In the genomic region with DNA sequence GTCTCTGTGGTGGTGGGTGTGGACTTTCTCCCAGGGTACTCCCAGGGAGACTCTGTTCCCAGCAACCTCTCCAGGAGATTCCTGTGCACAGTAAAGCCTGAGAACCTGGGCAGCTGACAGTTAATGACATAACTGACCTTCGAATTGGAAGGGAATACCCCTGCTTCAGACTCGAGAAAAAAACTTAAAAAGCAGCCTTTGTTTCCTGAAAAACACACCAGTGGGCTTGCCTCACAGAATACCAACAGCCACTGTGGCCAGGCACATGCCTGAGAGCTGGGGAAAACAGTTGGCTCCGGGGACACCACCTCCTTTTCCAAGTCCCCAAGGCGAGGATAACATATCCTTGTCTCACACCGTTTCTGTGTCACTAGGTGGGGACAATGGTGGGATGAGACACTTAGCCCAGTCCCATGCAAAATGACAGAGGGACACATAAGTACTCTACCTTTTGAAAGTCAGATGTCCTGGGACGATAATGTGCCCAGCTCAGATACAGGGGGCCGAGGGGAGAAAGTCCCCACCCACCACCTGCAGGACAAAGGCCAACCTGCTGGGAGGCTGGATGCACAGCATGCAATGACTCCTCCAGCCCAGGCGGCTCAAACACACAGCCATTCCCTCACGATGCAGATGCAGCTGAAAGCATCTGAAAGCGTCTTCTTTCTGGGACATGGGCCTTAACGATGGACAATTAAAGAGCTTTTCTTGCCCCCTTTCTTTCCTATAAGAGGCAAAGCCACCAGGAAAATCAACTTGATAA, we compare ENCODE assay signal across 20 cellular contexts.
DNase-seq lines count a peak whose midpoint lies in the region; ATAC-seq and TF ChIP-seq lines count a peak whose summit lies in the region.
"Had no signal": no experiment of that assay in that cellular context is flagged by ENCODE, and none has a peak within 500 bp of the region (broad histone marks: within the 10 kb centered on the region; RNA-seq: fewer than 3 reads in every experiment).

No MANE protein-coding gene starts in this region.

- H3K4me1 Mint-ChIP-seq in CD14-positive monocyte: peaks cover 36% of the 10 kb centered on the region

- DNase-seq in CD14-positive monocyte (ENCODE audit: low spot score): no peak
- DNase-seq in Peyer's patch: peak in 2 of 3 donors; percentile 15 to 34
- no peak for DNase-seq in foreskin keratinocyte
- no peak for DNase-seq in globus pallidus (ENCODE audit: low spot score)
- DNase-seq: activated CD4-positive, alpha-beta T cell treated with anti-CD3 and anti-CD28 coated beads, Interleukin-2, amount 50 U/mL, for 4 hours; activated naive CD4-positive, alpha-beta T cell treated with anti-CD3 and anti-CD28 coated beads, Interleukin-2, amount 50 U/mL, for 16 hours; activated T-cell treated with anti-CD3 and anti-CD28 coated beads, Interleukin-2, amount 50 U/mL, for 1 hour; DMS 273 treated with DMSO at 0.1 percent for 48 hours; effector memory CD4-positive, alpha-beta T cell; MG63; NCI-H1930; NCI-H526 treated with DMSO at 0.1 percent for 48 hours; PC-9; sigmoid colon; stimulated activated CD4-positive, alpha-beta T cell treated with anti-CD3 and anti-CD28 coated beads, Interleukin-2, amount 100 ng/mL, for 48 hours had no signal

- peak overlapping the region in 6 of 7 donors; percentile 2 to 70 (median 50) for H3K27ac Mint-ChIP-seq in CD14-positive monocyte

- TF ChIP-seq CTCF in CD14-positive monocyte (IDR thresholded peaks at IDR 0.05) (no peak), Peyer's patch (IDR thresholded peaks at IDR 0.05) (no peak), neutrophil (IDR thresholded peaks at IDR 0.05) (no peak), foreskin keratinocyte (conservative IDR thresholded peaks at IDR 0.05) (no peak)

- no peak overlapping the region for H3K9ac ChIP-seq in iPS-18a (ENCODE audit: low read length)

- ATAC-seq in HG03196 (IDR thresholded peaks at IDR 0.05; ENCODE audit: unreplicated experiment) (no peak), foreskin keratinocyte (no peak), GM18505 (IDR thresholded peaks at IDR 0.05; ENCODE audit: unreplicated experiment) (no peak)
- ATAC-seq: HCT116 had no signal

- no peaks in the 10 kb centered on the region for H3K4me1 ChIP-seq in Peyer's patch
- H3K4me1 ChIP-seq in iPS-18a (ENCODE audit: control insufficient read depth, low read depth, low read length): peaks cover 31% of the 10 kb centered on the region
- H3K4me1 ChIP-seq in neutrophil (ENCODE audit: control insufficient read depth in 1 of 2, insufficient read depth in 1 of 2, low read depth in 1 of 2, low read length in 1 of 2): peaks cover 36 to 41% of the 10 kb centered on the region in 2 experiments
- H3K4me1 ChIP-seq in foreskin keratinocyte: no peaks in the 10 kb centered on the region

- H3K4me3 Mint-ChIP-seq in CD14-positive monocyte: no peak overlapping the region

- peaks cover 81 to 85% of the 10 kb centered on the region in 2 donors for H3K36me3 Mint-ChIP-seq in CD14-positive monocyte

- H3K9me3 Mint-ChIP-seq in CD14-positive monocyte: peaks cover 0 to 5% (median 0%) of the 10 kb centered on the region in 7 donors

- peaks cover 0 to 1% (median 0%) of the 10 kb centered on the region in 3 donors for H3K27me3 Mint-ChIP-seq in CD14-positive monocyte (ENCODE audit: low read depth in 3 of 3)

- TF ChIP-seq POLR2A in Peyer's patch (IDR thresholded peaks at IDR 0.05): no peak
- TF ChIP-seq POLR2A in GM18505 (IDR thresholded peaks at IDR 0.05; ENCODE audit: borderline replicate concordance, extremely low read depth, insufficient read depth, insufficient read length): no peak

- H3K36me3 ChIP-seq in Peyer's patch (peaks cover 0 to 48% (median 0%) of the 10 kb centered on the region in 3 donors), iPS-18a (ENCODE audit: control insufficient read depth, low read depth, low read length) (peaks cover 15% of the 10 kb centered on the region), neutrophil (peaks cover 50% of the 10 kb centered on the region)

- H3K27ac ChIP-seq in Peyer's patch (no peak overlapping the region), iPS-18a (ENCODE audit: low read length) (peak overlapping the region; percentile 18), neutrophil (peak overlapping the region; percentile 26), foreskin keratinocyte (no peak overlapping the region)
- H3K27ac ChIP-seq: PC-9, sigmoid colon had no signal

- H3K9me3 ChIP-seq in Peyer's patch (no peaks in the 10 kb centered on the region), iPS-18a (ENCODE audit: control insufficient read depth, low read depth, low read length) (no peaks in the 10 kb centered on the region), neutrophil (no peaks in the 10 kb centered on the region)
- H3K9me3 ChIP-seq: MG63, sigmoid colon had no signal

- H3K4me3 ChIP-seq in Peyer's patch (no peak overlapping the region), iPS-18a (ENCODE audit: low read length) (peak overlapping the region; percentile 4), neutrophil (ENCODE audit: low read depth in 1 of 2, low read length in 1 of 2) (no peak overlapping the region)
- H3K4me3 ChIP-seq: MG63, PC-9, sigmoid colon had no signal

- intact Hi-C loops in CD14-positive monocyte (cut with micrococcal nuclease): no loop called here

- H3K27me3 ChIP-seq in Peyer's patch (no peaks in the 10 kb centered on the region), iPS-18a (ENCODE audit: control insufficient read depth, insufficient read depth, low read length) (no peaks in the 10 kb centered on the region), neutrophil (no peaks in the 10 kb centered on the region), foreskin keratinocyte (no peaks in the 10 kb centered on the region)
- H3K27me3 ChIP-seq: MG63, sigmoid colon had no signal

Comparison
In these comparisons a context has a peak if more than half of its experiments do, and no peak if none do; other contexts are left out.
1. DNase-seq: peak in Peyer's patch (2 of 3); none in CD14-positive monocyte (single experiment), foreskin keratinocyte (0 of 2) and globus pallidus (single experiment).
2. H3K27ac ChIP-seq: peak in iPS-18a (single experiment) and neutrophil (single experiment); none in Peyer's patch (0 of 4) and foreskin keratinocyte (single experiment).